ENCODE assay signal across 8 cellular contexts in the genomic region with DNA sequence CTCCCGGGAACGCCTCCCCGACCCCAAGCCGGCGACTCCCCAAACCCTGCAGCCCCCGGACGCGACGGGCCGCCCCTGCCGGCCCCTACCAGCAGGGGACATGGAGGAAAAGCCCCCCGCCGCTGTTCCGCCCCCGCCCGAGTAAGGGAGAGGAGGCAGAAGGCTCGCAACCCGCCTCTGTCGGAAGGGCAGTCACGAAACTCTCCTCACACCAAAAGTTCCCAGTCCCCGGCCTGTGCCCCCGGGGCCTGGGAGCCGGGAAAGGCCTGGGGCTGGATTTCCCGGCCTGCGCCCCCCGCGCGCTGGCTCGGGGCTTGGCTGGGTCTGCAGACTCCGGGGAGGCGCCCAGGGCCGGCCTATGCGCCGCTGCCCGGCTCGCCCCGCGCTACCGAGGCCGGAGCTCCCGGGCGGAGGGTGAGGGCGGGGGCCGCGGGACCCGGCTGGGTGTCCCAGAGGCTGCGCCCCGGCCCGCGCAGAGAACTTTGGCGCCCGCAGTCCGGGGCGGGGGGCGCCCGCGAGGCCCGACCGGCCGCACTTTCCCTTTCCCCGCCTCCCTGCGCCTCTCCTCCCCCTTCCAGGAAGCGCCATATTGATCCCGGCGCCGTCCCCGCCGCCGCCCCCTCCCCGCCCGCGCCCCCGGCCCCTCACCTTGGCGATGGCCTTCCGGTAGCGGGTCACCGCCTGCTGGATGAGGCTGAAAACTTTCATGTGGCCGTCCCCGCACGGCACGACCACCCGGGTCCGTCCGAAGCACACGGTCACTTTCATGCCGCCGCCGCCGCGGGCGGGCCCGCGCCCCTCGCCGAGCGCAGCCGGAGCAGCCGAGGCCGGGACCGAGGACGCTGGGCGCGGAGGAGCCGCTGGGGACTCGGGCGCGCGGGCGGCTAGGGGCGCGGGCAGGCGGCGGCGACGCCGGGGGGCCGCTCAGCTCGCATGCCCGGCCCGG. TPM values are rescaled to one million over a fixed set of nuclear protein-coding genes. Genes with fewer than 3 reads are reported as not detected.
DNase-seq lines count a peak whose midpoint lies in the region; ATAC-seq and TF ChIP-seq lines count a peak whose summit lies in the region.

No MANE protein-coding gene starts in this region.

- in situ Hi-C loops in ACHN (cut with HindIII; ENCODE audit: low pct_ligation_motif_present, low pct_unique_long_range_greater_than_20kb, low sequenced_read_pairs): no loop called here
- in situ Hi-C loops in astrocyte of the cerebellum (cut with HindIII; ENCODE audit: low sequenced_read_pairs): no loop called here
- in situ Hi-C loops in G401 (cut with HindIII; ENCODE audit: low sequenced_read_pairs): no loop called here

- H3K27ac ChIP-seq in skin epidermis: peak overlapping the region; percentile 24 to 95 (median 86)

- H3K27me3 ChIP-seq in iPS-15b (ENCODE audit: control insufficient read depth, insufficient read depth, low read length): peaks cover 16% of the 10 kb centered on the region

- H3K36me3 ChIP-seq in iPS-15b (ENCODE audit: control insufficient read depth, insufficient read depth, low read length): peaks cover 5% of the 10 kb centered on the region

- TF ChIP-seq CTCF in astrocyte of the cerebellum (IDR thresholded peaks at IDR 0.05; ENCODE audit: low read depth, low read length, missing control alignments): no peak

- DNase-seq in ACHN (peak; percentile 47), HuH-7 (ENCODE audit: low spot score) (peak; percentile 82), astrocyte of the cerebellum (ENCODE audit: low read depth) (no peak), GDM1 (lab: John Stamatoyannopoulos, UW) (no peak), G401 (ENCODE audit: low spot score) (no peak)

- H3K9ac ChIP-seq in iPS-15b (ENCODE audit: low read depth, low read length): peak overlapping the region; percentile 92

- no peaks in the 10 kb centered on the region for H3K9me3 ChIP-seq in iPS-15b (ENCODE audit: control insufficient read depth, insufficient read depth, low read length)

- ATAC-seq in GM18861 (IDR thresholded peaks at IDR 0.05; ENCODE audit: unreplicated experiment): peak; percentile 11

- H3K4me3 ChIP-seq in astrocyte of the cerebellum (ENCODE audit: low read depth, low read length) (peak overlapping the region; percentile 84), iPS-15b (ENCODE audit: low read depth, low read length) (peak overlapping the region; percentile 80), skin epidermis (peak overlapping the region; percentile 56 to 80 (median 67))

- H3K4me1 ChIP-seq in iPS-15b (ENCODE audit: control insufficient read depth, insufficient read depth, low read length): peaks cover 19% of the 10 kb centered on the region

RNA-seq across cellular contexts. Expression of a gene that starts 0.6 kb away (rescaled TPM):
- total RNA-seq in G401 (2014; rRNA removed; shearing (Covaris generic)): 55.1 and 61.9 TPM in 2 replicates

Comparison
In these comparisons a context has a peak if more than half of its experiments do, and no peak if none do; other contexts are left out.
1. DNase-seq: peak in ACHN (single experiment) and HuH-7 (single experiment); none in astrocyte of the cerebellum (single experiment), GDM1 (single experiment) and G401 (single experiment).
2. Peak in every context shown above with its lines, with median percentiles within 50 percentile points of each other: H3K4me3 ChIP-seq.